Comparison of ENCODE assay signal across 8 cellular contexts in the genomic region with DNA sequence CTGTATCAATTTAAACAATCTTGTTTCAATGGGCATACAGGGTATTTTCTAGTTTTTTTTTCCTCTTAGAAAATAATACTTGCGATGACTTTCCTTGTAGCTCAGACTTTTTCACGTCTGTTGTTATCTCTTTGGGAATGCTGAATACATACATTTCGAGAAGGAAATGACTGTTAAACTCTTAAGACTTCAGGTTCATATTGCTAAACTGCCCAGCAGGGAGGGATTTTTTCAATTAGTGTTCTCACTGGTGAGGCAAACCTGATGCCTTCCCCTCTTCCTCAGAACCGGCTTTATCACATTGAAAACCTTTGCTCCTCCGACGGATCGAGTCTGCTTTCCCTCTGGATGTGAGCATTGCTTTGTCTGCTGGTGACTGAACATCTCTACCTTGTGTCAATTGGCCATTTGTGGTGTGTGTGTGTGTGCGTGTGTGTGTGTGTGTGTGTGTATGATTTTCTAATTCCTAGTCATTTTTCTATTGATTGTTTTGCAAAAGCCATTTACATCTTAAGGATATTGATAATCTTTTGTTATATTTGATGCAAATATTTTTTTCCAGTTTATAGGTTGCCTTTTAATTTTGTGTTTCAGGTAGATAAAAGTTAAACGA.
DNase-seq lines count a peak whose midpoint lies in the region; ATAC-seq and TF ChIP-seq lines count a peak whose summit lies in the region.

No MANE protein-coding gene starts in this region.

- H3K9me2 ChIP-seq in SU-DHL-6 (replicated peaks; ENCODE audit: insufficient read depth, low read length): no peaks in the 10 kb centered on the region

- H3K27me3 ChIP-seq in SU-DHL-6 (ENCODE audit: low read length): no peaks in the 10 kb centered on the region

- peaks cover 98% of the 10 kb centered on the region for H3F3A ChIP-seq in SU-DHL-6 (ENCODE audit: insufficient read depth)

- no peak overlapping the region for H2AFZ ChIP-seq in SU-DHL-6 (ENCODE audit: low read depth, low read length, severe bottlenecking)

- peaks cover 74 to 92% of the 10 kb centered on the region in 2 donors for H3K4me1 Mint-ChIP-seq in effector memory CD8-positive, alpha-beta T cell (ENCODE audit: low read depth in 2 of 2)
- H3K4me1 Mint-ChIP-seq in nephron: peaks cover 65% of the 10 kb centered on the region

- H3K79me2 ChIP-seq in SU-DHL-6 (ENCODE audit: insufficient read depth, low read length): peaks cover 83% of the 10 kb centered on the region

- H3K27me3 Mint-ChIP-seq in effector memory CD8-positive, alpha-beta T cell: no peaks in the 10 kb centered on the region
- H3K27me3 Mint-ChIP-seq in nephron (ENCODE audit: low read depth): no peaks in the 10 kb centered on the region

- H4K20me1 ChIP-seq in SU-DHL-6 (ENCODE audit: low read depth, low read length): no peaks in the 10 kb centered on the region

- H3K27ac Mint-ChIP-seq in effector memory CD8-positive, alpha-beta T cell: peak overlapping the region; percentile 94 to 99
- peak overlapping the region; percentile 27 to 72 (median 29) for H3K27ac Mint-ChIP-seq in nephron

- H3K4me2 ChIP-seq in SU-DHL-6 (ENCODE audit: low read depth, low read length, poor library complexity, severe bottlenecking): peak overlapping the region; percentile 98

- H3K9me3 Mint-ChIP-seq in effector memory CD8-positive, alpha-beta T cell: no peaks in the 10 kb centered on the region
- no peaks in the 10 kb centered on the region for H3K9me3 Mint-ChIP-seq in nephron

- peaks cover 93% of the 10 kb centered on the region for H3K36me3 Mint-ChIP-seq in effector memory CD8-positive, alpha-beta T cell (ENCODE audit: insufficient read depth)
- H3K36me3 Mint-ChIP-seq in nephron (ENCODE audit: low read depth): peaks cover 40% of the 10 kb centered on the region

- no peak for ATAC-seq in effector memory CD8-positive, alpha-beta T cell (replicated peaks)

- DNase-seq in activated CD4-positive, alpha-beta T cell treated with anti-CD3 and anti-CD28 coated beads for 48 hours: peak; percentile 33
- no peak for DNase-seq in activated CD4-positive, alpha-beta T cell treated with anti-CD3 and anti-CD28 coated beads for 4 hours
- DNase-seq in effector memory CD8-positive, alpha-beta T cell: no peak
- DNase-seq in NCI-H2196 (lab: John Stamatoyannopoulos, UW; ENCODE audit: unreplicated experiment) (no peak), GDM1 (lab: John Stamatoyannopoulos, UW) (no peak), activated gamma-delta T cell (lab: John Stamatoyannopoulos, UW) (no peak)

- H3K4me3 ChIP-seq in SU-DHL-6 (ENCODE audit: insufficient read depth, low read length, poor library complexity, severe bottlenecking): peak overlapping the region; percentile 25

- peak overlapping the region; percentile 100 for H3K4me3 Mint-ChIP-seq in effector memory CD8-positive, alpha-beta T cell
- peak overlapping the region; percentile 45 to 57 (median 50) for H3K4me3 Mint-ChIP-seq in nephron

- H3K9ac ChIP-seq in SU-DHL-6 (ENCODE audit: low read length): peak overlapping the region; percentile 99

- peaks cover 13% of the 10 kb centered on the region for H3K36me3 ChIP-seq in SU-DHL-6 (ENCODE audit: low read length)

- H3K27ac ChIP-seq in SU-DHL-6 (ENCODE audit: low read depth, low read length): peak overlapping the region; percentile 98

- TF ChIP-seq CTCF in SU-DHL-6 (IDR thresholded peaks at IDR 0.05; ENCODE audit: insufficient read depth, low read length, poor library complexity, severe bottlenecking): no peak
- TF ChIP-seq CTCF in nephron (IDR thresholded peaks at IDR 0.05; ENCODE audit: unreplicated experiment in 3 of 3): no peak

- no peaks in the 10 kb centered on the region for H3K9me3 ChIP-seq in SU-DHL-6 (ENCODE audit: insufficient read depth, low read length)
